ENCODE assay signal across 18 cellular contexts in the genomic region with DNA sequence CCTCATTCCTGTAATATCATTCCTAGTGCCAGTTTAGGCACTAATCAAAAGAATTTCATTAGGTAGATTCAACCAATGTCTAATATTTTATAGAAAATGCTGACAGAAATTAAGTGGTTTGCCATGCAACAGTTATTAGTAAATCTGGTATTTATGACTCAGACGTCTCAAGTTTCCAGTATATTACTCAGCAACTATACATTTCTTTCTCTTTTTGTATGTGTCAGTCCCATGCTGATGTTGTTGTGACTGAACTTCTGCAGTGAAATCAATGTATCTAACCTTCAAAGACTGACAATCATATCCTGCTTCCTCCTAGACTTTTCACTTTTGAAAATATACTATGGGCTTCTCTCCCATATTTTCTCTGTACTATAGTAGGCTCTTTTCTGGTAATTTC.
A peak's percentile ranks its signal among the peaks of the same experiment; 100 is the strongest.
DNase-seq lines count a peak whose midpoint lies in the region; ATAC-seq and TF ChIP-seq lines count a peak whose summit lies in the region.
"Had no signal": no experiment of that assay in that cellular context is flagged by ENCODE, and none has a peak within 500 bp of the region (broad histone marks: within the 10 kb centered on the region; RNA-seq: fewer than 3 reads in every experiment).

No MANE protein-coding gene starts in this region.

- DNase-seq in adipocyte (ENCODE audit: low read depth) = peak; percentile 58
- DNase-seq in fibroblast of pulmonary artery (ENCODE audit: low read depth) = peak; percentile 43
- DNase-seq in KG1 (lab: John Stamatoyannopoulos, UW) = no peak
- no peak for DNase-seq in activated naive CD4-positive, alpha-beta T cell treated with anti-CD3 and anti-CD28 coated beads, Interleukin-2, amount 50 U/mL, for 16 hours
- no peak for DNase-seq in cortex of kidney (lab: John Stamatoyannopoulos, UW)
- DNase-seq: activated effector memory CD4-positive, alpha-beta T cell treated with Interleukin-2 at 50 U/mL for 16 hours; CD4-positive, alpha-beta memory T cell; effector CD4-positive, alpha-beta T cell; hippocampal formation; NCI-H1417 treated with DMSO at 0.1 percent for 48 hours; NCI-H510A had no signal

- H3K9ac ChIP-seq in adipocyte (ENCODE audit: low read length) (no peak overlapping the region), skeletal muscle satellite cell (ENCODE audit: low read depth, low read length) (no peak overlapping the region)

- H3K4me2 ChIP-seq in skeletal muscle satellite cell (ENCODE audit: low read length) = peak overlapping the region; percentile 19

- H3K4me3 ChIP-seq in adipocyte (ENCODE audit: low read length) = no peak overlapping the region
- H3K4me3 ChIP-seq in fibroblast of pulmonary artery (replicated peaks; ENCODE audit: low read depth, low read length) = no peak overlapping the region
- H3K4me3 ChIP-seq in skeletal muscle satellite cell (ENCODE audit: low read length) = no peak overlapping the region
- H3K4me3 ChIP-seq: ascending aorta, upper lobe of left lung had no signal

- no peaks in the 10 kb centered on the region for H3K27me3 ChIP-seq in adipocyte (replicated peaks; ENCODE audit: control insufficient read depth, insufficient read depth, low read length)
- H3K27me3 ChIP-seq in skeletal muscle satellite cell (ENCODE audit: control insufficient read depth, insufficient read depth, low read length) = no peaks in the 10 kb centered on the region
- H3K27me3 ChIP-seq: ascending aorta, upper lobe of left lung had no signal

- H3K36me3 ChIP-seq in adipocyte (ENCODE audit: control insufficient read depth, insufficient read depth, low read length, severe bottlenecking) (no peaks in the 10 kb centered on the region), skeletal muscle satellite cell (ENCODE audit: insufficient read depth, low read length) (no peaks in the 10 kb centered on the region)
- H3K36me3 ChIP-seq: ascending aorta, upper lobe of left lung had no signal

- peak; percentile 56 for ATAC-seq in HG02610 (IDR thresholded peaks at IDR 0.05; ENCODE audit: unreplicated experiment)
- ATAC-seq: natural killer cell treated with Interleukin-12 subunit alpha and Interleukin-12 subunit beta and Interleukin-15 and Interleukin-18, amount 100 ng/mL, for 72 hours; sciatic nerve; stimulated activated memory B cell treated with anti-CD40 and anti-IgM and Interleukin-4, amounts not matched to agents 10 μg/mL and 1 μg/mL and 100 μg/mL, for 72 hours had no signal

- TF ChIP-seq CTCF in fibroblast of pulmonary artery (IDR thresholded peaks at IDR 0.05; ENCODE audit: low read length, missing control alignments) = no peak

- H3K9me3 ChIP-seq in adipocyte (ENCODE audit: control insufficient read depth, low read length) = no peaks in the 10 kb centered on the region
- H3K9me3 ChIP-seq in skeletal muscle satellite cell (replicated peaks; ENCODE audit: low read length) = no peaks in the 10 kb centered on the region
- H3K9me3 ChIP-seq: ascending aorta, upper lobe of left lung had no signal

- H3K4me1 ChIP-seq in adipocyte (ENCODE audit: control insufficient read depth, insufficient read depth, low read length) (peaks cover 3% of the 10 kb centered on the region), skeletal muscle satellite cell (ENCODE audit: control insufficient read depth, insufficient read depth, low read length) (peaks cover 10% of the 10 kb centered on the region)
- H3K4me1 ChIP-seq: ascending aorta, upper lobe of left lung had no signal

Comparison
In these comparisons a context has a peak if more than half of its experiments do, and no peak if none do; other contexts are left out.
1. DNase-seq: peak in adipocyte (single experiment) and fibroblast of pulmonary artery (single experiment); none in KG1 (single experiment), activated naive CD4-positive, alpha-beta T cell treated with anti-CD3 and anti-CD28 coated beads, Interleukin-2, amount 50 U/mL, for 16 hours (single experiment) and cortex of kidney (single experiment).